In the genomic region with DNA sequence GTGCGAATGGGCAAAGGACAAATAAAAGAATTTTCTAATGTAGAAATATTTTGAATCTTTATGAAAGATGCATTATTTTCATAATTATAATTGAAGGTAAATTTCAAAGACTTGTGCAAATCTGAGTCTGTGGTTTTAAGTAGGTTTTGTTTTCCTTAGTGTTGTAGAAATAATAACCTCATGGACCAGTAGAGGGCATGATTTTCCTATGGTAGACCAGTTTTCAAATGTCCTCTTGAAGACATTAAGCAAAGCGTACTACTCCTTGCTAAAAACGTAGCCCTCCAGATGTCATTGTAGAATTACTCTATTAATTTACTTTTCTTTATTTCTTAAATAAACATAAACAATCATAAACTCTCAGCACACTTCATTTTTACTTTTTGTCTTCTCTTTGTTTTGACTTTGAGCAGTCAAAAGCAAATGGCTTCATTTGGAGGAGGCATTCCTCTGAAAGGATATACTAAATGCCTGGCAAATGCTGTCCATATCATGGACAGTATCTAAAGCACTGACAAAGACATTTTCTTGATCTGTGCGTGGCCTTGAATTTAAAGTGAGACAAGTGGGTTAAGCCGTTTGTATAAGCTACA, we compare ENCODE assay signal across 9 cellular contexts.
DNase-seq lines count a peak whose midpoint lies in the region; ATAC-seq and TF ChIP-seq lines count a peak whose summit lies in the region.
"Had no signal": no experiment of that assay in that cellular context is flagged by ENCODE, and none has a peak within 500 bp of the region (broad histone marks: within the 10 kb centered on the region; RNA-seq: fewer than 3 reads in every experiment).

No MANE protein-coding gene starts in this region.

- CTCF ChIA-PET in BJ (lab: Yijun Ruan, JAX), result interaction anchor here (0.6 to 1.0 kb wide), 2 partner anchors 9 to 16 kb away, joined by 3 read pairs; no protein-coding TSS in a partner anchor

- H3K27me3 ChIP-seq in BJ (ENCODE audit: control insufficient read depth, insufficient read depth, low read length), result no peaks in the 10 kb centered on the region

- DNase-seq in BJ (ENCODE audit: low read depth), result no peak
- peak; percentile 3 for DNase-seq in NCI-H128 (lab: John Stamatoyannopoulos, UW; ENCODE audit: unreplicated experiment)
- peak; percentile 62 for DNase-seq in inferior parietal cortex (ENCODE audit: extremely low spot score)
- no peak for DNase-seq in stimulated activated naive CD4-positive, alpha-beta T cell treated with Interleukin-2 at 50 U/mL for 16 hours (lab: John Stamatoyannopoulos, UW)
- no peak for DNase-seq in activated T-cell treated with anti-CD3 and anti-CD28 coated beads for 4 hours

- ATAC-seq in GM18502 (IDR thresholded peaks at IDR 0.05; ENCODE audit: poor library complexity, unreplicated experiment) (peak; percentile 55), GM19023 (IDR thresholded peaks at IDR 0.05; ENCODE audit: unreplicated experiment) (no peak)

- no peak overlapping the region for H3K27ac ChIP-seq in VCaP

- H3K4me3 ChIP-seq in BJ (ENCODE audit: low read depth, low read length), result no peak overlapping the region
- H3K4me3 ChIP-seq: lung had no signal

- TF ChIP-seq CTCF in BJ (IDR thresholded peaks at IDR 0.05; ENCODE audit: insufficient read depth, low read depth, low read length), result peak; percentile 48
- TF ChIP-seq CTCF in VCaP (conservative IDR thresholded peaks at IDR 0.05), result peak; percentile 79

- H3K36me3 ChIP-seq in BJ (ENCODE audit: control insufficient read depth, insufficient read depth, low read length), result no peaks in the 10 kb centered on the region

- POLR2A ChIA-PET in BJ (lab: Charles Lee), result no interaction called here

Comparison
In these comparisons a context has a peak if more than half of its experiments do, and no peak if none do; other contexts are left out.
1. DNase-seq: peak in NCI-H128 (single experiment) and inferior parietal cortex (single experiment); none in BJ (single experiment), stimulated activated naive CD4-positive, alpha-beta T cell treated with Interleukin-2 at 50 U/mL for 16 hours (single experiment) and activated T-cell treated with anti-CD3 and anti-CD28 coated beads for 4 hours (single experiment).